ENCODE assay signal across 15 cellular contexts in the genomic region with DNA sequence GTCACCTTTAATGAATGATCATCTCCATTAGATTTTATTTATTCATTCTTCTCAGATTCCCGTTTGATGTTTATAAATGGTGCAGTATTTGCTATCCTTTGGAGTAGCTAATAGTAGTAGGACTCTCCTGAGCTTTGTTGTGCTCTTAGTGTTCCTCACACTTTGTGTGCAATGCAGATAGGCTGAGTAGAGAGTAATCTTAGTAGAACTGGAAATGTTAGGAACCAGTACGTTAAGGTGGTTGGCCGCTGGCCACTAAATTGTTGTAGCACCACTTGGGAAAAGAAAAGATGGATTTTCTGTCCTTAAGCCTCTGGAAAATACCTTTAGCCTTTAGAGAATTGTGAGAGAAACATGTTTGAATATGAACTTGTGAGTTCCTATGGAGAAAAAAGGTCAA. TPM values are rescaled to one million over a fixed set of nuclear protein-coding genes. Genes with fewer than 3 reads are reported as not detected.
DNase-seq lines count a peak whose midpoint lies in the region; ATAC-seq and TF ChIP-seq lines count a peak whose summit lies in the region.
"Had no signal": no experiment of that assay in that cellular context is flagged by ENCODE, and none has a peak within 500 bp of the region (broad histone marks: within the 10 kb centered on the region; RNA-seq: fewer than 3 reads in every experiment).

No MANE protein-coding gene starts in this region.

- H3K79me2 ChIP-seq in hepatocyte, result no peaks in the 10 kb centered on the region

- H3K36me3 ChIP-seq in gastroesophageal sphincter (no peaks in the 10 kb centered on the region), hepatocyte (replicated peaks; ENCODE audit: insufficient read depth, low read depth) (no peaks in the 10 kb centered on the region)

- H3K4me2 ChIP-seq in hepatocyte, result no peak overlapping the region

- H4K20me1 ChIP-seq in hepatocyte (ENCODE audit: insufficient read depth, poor library complexity, severe bottlenecking), result peaks cover 99% of the 10 kb centered on the region

- peaks cover 90% of the 10 kb centered on the region for H3K4me1 Mint-ChIP-seq in activated T-cell treated with anti-CD3 and anti-CD28 coated beads, Interleukin-2, amount 50 U/mL, for 24 hours (ENCODE audit: low read depth)
- peaks cover 92% of the 10 kb centered on the region for H3K4me1 Mint-ChIP-seq in WTC11
- H3K4me1 Mint-ChIP-seq in stimulated activated effector memory CD8-positive, alpha-beta T cell treated with anti-CD3 and anti-CD28 coated beads, Interleukin-12 subunit alpha, Interleukin-12 subunit beta, amount 100 ng/mL, for 72 hours, result peaks cover 54% of the 10 kb centered on the region

- ATAC-seq in WTC11 (no peak), gastroesophageal sphincter (no peak)
- ATAC-seq in stimulated activated effector memory CD8-positive, alpha-beta T cell treated with anti-CD3 and anti-CD28 coated beads, Interleukin-12 subunit alpha, Interleukin-12 subunit beta, amount 100 ng/mL, for 72 hours, result no peak

- TF ChIP-seq POLR2A in gastroesophageal sphincter (IDR thresholded peaks at IDR 0.05), result no peak

- H3K4me3 ChIP-seq in gastroesophageal sphincter, result no peak overlapping the region
- no peak overlapping the region for H3K4me3 ChIP-seq in hepatocyte

- POLR2A ChIA-PET in WTC11 (lab: Charles Lee), result no interaction called here

- H3K27me3 ChIP-seq in gastroesophageal sphincter, result no peaks in the 10 kb centered on the region
- no peaks in the 10 kb centered on the region for H3K27me3 ChIP-seq in hepatocyte

- H3K27ac Mint-ChIP-seq in activated T-cell treated with anti-CD3 and anti-CD28 coated beads, Interleukin-2, amount 50 U/mL, for 24 hours, result peak overlapping the region; percentile 78
- peak overlapping the region; percentile 58 for H3K27ac Mint-ChIP-seq in WTC11
- no peak overlapping the region for H3K27ac Mint-ChIP-seq in stimulated activated effector memory CD8-positive, alpha-beta T cell treated with anti-CD3 and anti-CD28 coated beads, Interleukin-12 subunit alpha, Interleukin-12 subunit beta, amount 100 ng/mL, for 72 hours
- H3K27ac Mint-ChIP-seq: T-helper 2 cell treated with Interferon-gamma antibody and Interleukin-4, amounts not matched to agents 5 μg/mL and 100 μg/mL, for 36 hours had no signal

- TF ChIP-seq CTCF in WTC11 (IDR thresholded peaks at IDR 0.05), result no peak
- no peak for TF ChIP-seq CTCF in gastroesophageal sphincter (IDR thresholded peaks at IDR 0.05)
- no peak for TF ChIP-seq CTCF in hepatocyte (IDR thresholded peaks at IDR 0.05; ENCODE audit: poor library complexity)

- CTCF ChIA-PET in WTC11 (lab: Charles Lee), result no interaction called here

- peak overlapping the region; percentile 3 for H3K4me3 Mint-ChIP-seq in activated T-cell treated with anti-CD3 and anti-CD28 coated beads, Interleukin-2, amount 50 U/mL, for 24 hours
- H3K4me3 Mint-ChIP-seq in WTC11, result no peak overlapping the region
- H3K4me3 Mint-ChIP-seq in stimulated activated effector memory CD8-positive, alpha-beta T cell treated with anti-CD3 and anti-CD28 coated beads, Interleukin-12 subunit alpha, Interleukin-12 subunit beta, amount 100 ng/mL, for 72 hours, result peak overlapping the region; percentile 2
- H3K4me3 Mint-ChIP-seq: T-helper 2 cell treated with Interferon-gamma antibody and Interleukin-4, amounts not matched to agents 5 μg/mL and 100 μg/mL, for 36 hours had no signal

- H3K27me3 Mint-ChIP-seq in activated T-cell treated with anti-CD3 and anti-CD28 coated beads, Interleukin-2, amount 50 U/mL, for 24 hours, result no peaks in the 10 kb centered on the region
- H3K27me3 Mint-ChIP-seq in WTC11 (ENCODE audit: low read depth), result no peaks in the 10 kb centered on the region

- H3K27ac ChIP-seq in gastroesophageal sphincter (peak overlapping the region; percentile 22 to 59 (median 32)), hepatocyte (no peak overlapping the region)
- H3K27ac ChIP-seq: RWPE1 had no signal

- intact Hi-C loops in head of caudate nucleus (cut with DNase I), result no loop called here

- peaks cover 0 to 83% (median 18%) of the 10 kb centered on the region in 3 donors for H3K4me1 ChIP-seq in gastroesophageal sphincter
- H3K4me1 ChIP-seq in hepatocyte (ENCODE audit: insufficient read depth), result no peaks in the 10 kb centered on the region

- no peak for DNase-seq in activated T-cell treated with anti-CD3 and anti-CD28 coated beads, Interleukin-2, amount 50 U/mL, for 24 hours
- DNase-seq in activated T-cell treated with anti-CD3 and anti-CD28 coated beads for 4 hours (no peak), WTC11 (ENCODE audit: low spot score) (no peak), head of caudate nucleus (no peak), hepatocyte (ENCODE audit: low spot score) (no peak), AML-193 (lab: John Stamatoyannopoulos, UW) (no peak)
- DNase-seq in stimulated activated effector memory CD8-positive, alpha-beta T cell treated with anti-CD3 and anti-CD28 coated beads, Interleukin-12 subunit alpha, Interleukin-12 subunit beta, amount 100 ng/mL, for 72 hours (ENCODE audit: low spot score in 2 of 2), result no peak
- DNase-seq: Caco-2; cortex of kidney; NCI-H774; stimulated activated CD4-positive, alpha-beta T cell treated with anti-CD3 and anti-CD28 coated beads, Interleukin-15, amount 100 ng/mL, for 24 hours; substantia nigra had no signal

- no peaks in the 10 kb centered on the region for H3K9me3 Mint-ChIP-seq in activated T-cell treated with anti-CD3 and anti-CD28 coated beads, Interleukin-2, amount 50 U/mL, for 24 hours
- H3K9me3 Mint-ChIP-seq in WTC11, result no peaks in the 10 kb centered on the region
- no peaks in the 10 kb centered on the region for H3K9me3 Mint-ChIP-seq in stimulated activated effector memory CD8-positive, alpha-beta T cell treated with anti-CD3 and anti-CD28 coated beads, Interleukin-12 subunit alpha, Interleukin-12 subunit beta, amount 100 ng/mL, for 72 hours
- H3K9me3 Mint-ChIP-seq: T-helper 2 cell treated with Interferon-gamma antibody and Interleukin-4, amounts not matched to agents 5 μg/mL and 100 μg/mL, for 36 hours had no signal

- 14 to 15% methylated on average over 3 of the region's 3 CpGs for WGBS in gastroesophageal sphincter (ENCODE audit: low coverage in 1 of 2), 2 donors
- 53% methylated on average over 3 of the region's 3 CpGs for WGBS in hepatocyte (ENCODE audit: low lambda C conversion rate, missing lambda C conversion rate)

- TF ChIP-seq EP300 in gastroesophageal sphincter (IDR thresholded peaks at IDR 0.05), result no peak

- no peaks in the 10 kb centered on the region for H3K9me3 ChIP-seq in gastroesophageal sphincter
- H3K9me3 ChIP-seq in hepatocyte (ENCODE audit: low read depth), result no peaks in the 10 kb centered on the region
- H3K9me3 ChIP-seq: Caco-2 had no signal

- H2AFZ ChIP-seq in hepatocyte, result no peak overlapping the region

- H3K9me2 ChIP-seq in hepatocyte (replicated peaks; ENCODE audit: insufficient read depth), result no peaks in the 10 kb centered on the region

- peaks cover 53% of the 10 kb centered on the region for H3K36me3 Mint-ChIP-seq in activated T-cell treated with anti-CD3 and anti-CD28 coated beads, Interleukin-2, amount 50 U/mL, for 24 hours (ENCODE audit: low read depth)
- no peaks in the 10 kb centered on the region for H3K36me3 Mint-ChIP-seq in WTC11
- peaks cover 34% of the 10 kb centered on the region for H3K36me3 Mint-ChIP-seq in stimulated activated effector memory CD8-positive, alpha-beta T cell treated with anti-CD3 and anti-CD28 coated beads, Interleukin-12 subunit alpha, Interleukin-12 subunit beta, amount 100 ng/mL, for 72 hours

TF ChIP-seq in WTC11, 78 proteins besides CTCF, POLR2A, EP300 and RAD21:
- no peak for TF ChIP-seq FOXP1 (CRISPR knock-in tag; IDR thresholded peaks at IDR 0.05; ENCODE audit: borderline replicate concordance)
- TF ChIP-seq, protein P1, sequence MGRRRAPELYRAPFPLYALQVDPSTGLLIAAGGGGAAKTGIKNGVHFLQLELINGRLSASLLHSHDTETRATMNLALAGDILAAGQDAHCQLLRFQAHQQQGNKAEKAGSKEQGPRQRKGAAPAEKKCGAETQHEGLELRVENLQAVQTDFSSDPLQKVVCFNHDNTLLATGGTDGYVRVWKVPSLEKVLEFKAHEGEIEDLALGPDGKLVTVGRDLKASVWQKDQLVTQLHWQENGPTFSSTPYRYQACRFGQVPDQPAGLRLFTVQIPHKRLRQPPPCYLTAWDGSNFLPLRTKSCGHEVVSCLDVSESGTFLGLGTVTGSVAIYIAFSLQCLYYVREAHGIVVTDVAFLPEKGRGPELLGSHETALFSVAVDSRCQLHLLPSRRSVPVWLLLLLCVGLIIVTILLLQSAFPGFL (CRISPR knock-in tag; IDR thresholded peaks at IDR 0.05; ENCODE audit: borderline replicate concordance), result no peak
- TF ChIP-seq, protein P2, sequence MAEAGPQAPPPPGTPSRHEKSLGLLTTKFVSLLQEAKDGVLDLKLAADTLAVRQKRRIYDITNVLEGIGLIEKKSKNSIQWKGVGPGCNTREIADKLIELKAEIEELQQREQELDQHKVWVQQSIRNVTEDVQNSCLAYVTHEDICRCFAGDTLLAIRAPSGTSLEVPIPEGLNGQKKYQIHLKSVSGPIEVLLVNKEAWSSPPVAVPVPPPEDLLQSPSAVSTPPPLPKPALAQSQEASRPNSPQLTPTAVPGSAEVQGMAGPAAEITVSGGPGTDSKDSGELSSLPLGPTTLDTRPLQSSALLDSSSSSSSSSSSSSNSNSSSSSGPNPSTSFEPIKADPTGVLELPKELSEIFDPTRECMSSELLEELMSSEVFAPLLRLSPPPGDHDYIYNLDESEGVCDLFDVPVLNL (CRISPR knock-in tag; IDR thresholded peaks at IDR 0.05; ENCODE audit: borderline replicate concordance, low read depth), result no peak
- TF ChIP-seq EMX1 (CRISPR knock-in tag; IDR thresholded peaks at IDR 0.05), result no peak
TF ChIP-seq in WTC11: peak in this region for 0.

RNA-seq across cellular contexts. Expression of a gene that starts 19.9 kb away (rescaled TPM):
- total RNA-seq in WTC11 (2021) (2.3 to 4.3 TPM (median 3.1 TPM) in 3 replicates), gastroesophageal sphincter (1 to 10 TPM in 3 of 4 donors, not detected in 1; 2.3 to 8.9 (median 5.0) TPM), hepatocyte (5.5 and 9.3 TPM in 2 replicates)
- polyA plus RNA-seq in hepatocyte, result 5.8 and 6.1 TPM in 2 replicates

RNA-seq across cellular contexts. Expression of a gene that starts 44.9 kb away (rescaled TPM):
- 70.3 to 80.4 TPM (median 78.1 TPM) in 3 replicates for total RNA-seq in WTC11 (2021)
- 10 to 100 TPM; 32.2 to 57.6 (median 40.2) TPM for total RNA-seq in gastroesophageal sphincter
- 81.8 and 91.4 TPM in 2 replicates for total RNA-seq in hepatocyte
- polyA plus RNA-seq in hepatocyte, result 51.0 and 58.8 TPM in 2 replicates
